8 cellular contexts compared by ENCODE assay signal in the genomic region with DNA sequence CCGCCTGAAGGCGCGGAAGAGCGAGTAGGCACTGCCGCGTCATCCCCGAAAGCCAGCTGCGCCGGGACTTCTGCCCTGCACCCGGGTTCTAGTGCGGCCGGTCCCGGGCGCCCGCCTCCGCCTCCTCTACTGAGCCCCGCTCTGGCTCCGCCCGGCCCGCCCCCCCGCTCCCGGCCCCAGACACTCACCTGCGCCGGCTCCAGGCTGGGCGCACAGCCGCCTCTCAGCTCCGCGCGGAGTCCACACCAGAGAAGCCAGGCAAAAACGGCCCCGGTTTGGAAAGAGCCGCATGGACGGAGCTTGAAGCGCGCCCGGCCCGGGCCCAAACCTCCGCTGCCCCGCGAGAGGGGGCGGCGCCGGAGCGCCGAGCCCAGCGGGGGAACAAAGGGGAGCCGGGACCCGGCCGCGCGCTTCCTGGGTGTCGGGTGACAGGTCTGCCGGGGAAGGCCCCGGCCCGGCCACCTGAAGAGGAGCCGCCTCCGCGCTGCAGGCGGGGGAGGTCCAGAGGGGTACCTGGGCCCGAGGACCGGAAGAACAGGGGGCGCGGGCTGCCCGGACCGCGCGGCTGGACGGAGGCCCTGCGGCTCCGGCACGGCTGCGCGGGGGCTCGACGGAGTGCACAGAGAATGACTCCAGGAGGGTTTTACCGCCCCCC.
DNase-seq lines count a peak whose midpoint lies in the region; ATAC-seq, FAIRE-seq and TF ChIP-seq lines count a peak whose summit lies in the region.

No MANE protein-coding gene starts in this region.

- 3 to 4% methylated on average over 23 to 59 of the region's 76 CpGs for WGBS in GM23248 (ENCODE audit: low coverage in 1 of 2, low lambda C conversion rate in 2 of 2, missing lambda C conversion rate in 2 of 2), 2 experiments
- WGBS in GM12878 (ENCODE audit: insufficient coverage, insufficient replicate concordance, low lambda C conversion rate, missing lambda C conversion rate) = under 1% methylated on average over 41 of the region's 76 CpGs
- WGBS in urinary bladder = under 1% methylated on average over 76 of the region's 76 CpGs

- H3K9me2 ChIP-seq in GM23248 (ENCODE audit: insufficient read depth) = no peaks in the 10 kb centered on the region

- H3F3A ChIP-seq in GM23248 (ENCODE audit: insufficient read depth) = no peaks in the 10 kb centered on the region

- H2AFZ ChIP-seq in GM23248 (no peak overlapping the region), GM12878 (ENCODE audit: control insufficient read depth, low read depth, low read length) (peak overlapping the region; percentile 18; the same call in 1 of the 2 replicates)

- H3K4me1 Mint-ChIP-seq in memory B cell = peaks cover 24% of the 10 kb centered on the region

- RAD21 ChIA-PET in GM12878 (lab: Charles Lee; ENCODE audit: unreplicated experiment) = no interaction called here

- no peaks in the 10 kb centered on the region for H3K4me1 ChIP-seq in GM23248 (ENCODE audit: insufficient read depth)
- H3K4me1 ChIP-seq in GM12878 (ENCODE audit: control insufficient read depth, insufficient read depth, low read length) = peaks cover 10% of the 10 kb centered on the region
- H3K4me1 ChIP-seq in urinary bladder (ENCODE audit: insufficient read depth) = peaks cover 1% of the 10 kb centered on the region

- peak; percentile 53; the same call in 1 of the 2 replicates for TF ChIP-seq POLR2A in GM12878 (IDR thresholded peaks at IDR 0.05; ENCODE audit: low read depth, low read length)

- POLR2A ChIA-PET in GM12878 (lab: Charles Lee) = no interaction called here

- H3K27ac ChIP-seq in GM23248 (no peak overlapping the region), GM12878 (ENCODE audit: control insufficient read depth, insufficient read depth) (no peak overlapping the region), urinary bladder (ENCODE audit: low read depth) (peak overlapping the region; percentile 46)

- no peaks in the 10 kb centered on the region for H3K36me3 Mint-ChIP-seq in memory B cell

- H3K4me2 ChIP-seq in GM23248 (ENCODE audit: unreplicated experiment) = peak overlapping the region; percentile 2
- H3K4me2 ChIP-seq in GM12878 (ENCODE audit: control insufficient read depth, insufficient read depth) = peak overlapping the region; percentile 90

- TF ChIP-seq RAD21 in GM12878 (IDR thresholded peaks at IDR 0.05; ENCODE audit: insufficient read depth, low read depth, low read length) = no peak

- in situ Hi-C loops in GM23248 (cut with MboI) = no loop called here
- in situ Hi-C loops in GM12878 (cut with MboI) = no loop called here

- no peak for TF ChIP-seq CTCF in GM12878 (IDR thresholded peaks at IDR 0.05 in 2 of 3, conservative IDR thresholded peaks at IDR 0.05 in 1 of 3; ENCODE audit: control insufficient read depth in 2 of 3, extremely low read depth in 1 of 3, insufficient read depth in 1 of 3, low read depth in 3 of 3, low read length in 3 of 3)

- SMC1A ChIA-PET in GM12878 (lab: Charles Lee; ENCODE audit: uncharacterized antibody, unreplicated experiment) = no interaction called here

- H3K9me3 ChIP-seq in GM23248 (ENCODE audit: low read depth) (no peaks in the 10 kb centered on the region), GM12878 (replicated peaks; ENCODE audit: control insufficient read depth, insufficient read depth, low read length) (no peaks in the 10 kb centered on the region; the same call in 2 of the 3 replicates)

- H3K4me3 ChIP-seq in GM23248 (peak overlapping the region; percentile 25; the same call in 1 of the 2 replicates), GM12878 (peak overlapping the region; percentile 74), urinary bladder (ENCODE audit: low read depth, low read length) (peak overlapping the region; percentile 48)

- H3K79me2 ChIP-seq in GM23248 (ENCODE audit: insufficient read depth) = no peaks in the 10 kb centered on the region
- no peaks in the 10 kb centered on the region for H3K79me2 ChIP-seq in GM12878 (ENCODE audit: control insufficient read depth, insufficient read depth, low read length)

- H3K27me3 ChIP-seq in GM23248 (replicated peaks; ENCODE audit: insufficient read depth) (peaks cover 83% of the 10 kb centered on the region), GM12878 (replicated peaks in 1 of 2; ENCODE audit: control insufficient read depth in 2 of 2, insufficient read depth in 2 of 2, low read length in 1 of 2) (peaks cover 21 to 30% of the 10 kb centered on the region in 2 experiments)

- no peaks in the 10 kb centered on the region for H3K9me3 Mint-ChIP-seq in memory B cell

- FAIRE-seq in GM12878 (lab: Jason Lieb, UNC) = no peak

- peaks cover 20% of the 10 kb centered on the region for H3K27me3 Mint-ChIP-seq in memory B cell

- TF ChIP-seq EP300 in GM12878 (IDR thresholded peaks at IDR 0.05; ENCODE audit: borderline replicate concordance in 1 of 2, control insufficient read depth in 1 of 2, low read depth in 2 of 2, low read length in 2 of 2) = no peak

- H4K20me1 ChIP-seq in GM23248 (ENCODE audit: insufficient read depth) = no peaks in the 10 kb centered on the region
- no peaks in the 10 kb centered on the region for H4K20me1 ChIP-seq in GM12878 (ENCODE audit: control insufficient read depth, insufficient read depth)

- CTCF ChIA-PET in GM12878 (lab: Yijun Ruan, JAX) = no interaction called here

- no peak overlapping the region for H3K27ac Mint-ChIP-seq in memory B cell

- H3K4me3 Mint-ChIP-seq in memory B cell = peak overlapping the region; percentile 49

- no peak overlapping the region for H3K9ac ChIP-seq in GM23248
- no peak overlapping the region for H3K9ac ChIP-seq in GM12878 (ENCODE audit: control insufficient read depth, insufficient read depth, low read length)

- DNase-seq in ELR (ENCODE audit: low read depth) (peak; percentile 36), GM23248 (peak; percentile 52), NCI-H226 (peak; percentile 56), GM12878 (ENCODE audit: low read depth, low spot score) (no peak), memory B cell (ENCODE audit: low spot score in 2 of 2) (peak; percentile 18 to 54), AG08396 (ENCODE audit: low spot score) (no peak), NOMO-1 treated with dmso at 0.1 percent for 144 hours (lab: John Stamatoyannopoulos, UW; ENCODE audit: unreplicated experiment) (no peak)

- no peaks in the 10 kb centered on the region for H3K36me3 ChIP-seq in GM23248 (ENCODE audit: low read depth)
- no peaks in the 10 kb centered on the region for H3K36me3 ChIP-seq in GM12878 (ENCODE audit: control insufficient read depth in 2 of 2, insufficient read depth in 2 of 2, low read length in 1 of 2)
- H3K36me3 ChIP-seq in urinary bladder (ENCODE audit: insufficient read depth) = no peaks in the 10 kb centered on the region

- intact Hi-C loops in GM12878 (cut with micrococcal nuclease; ENCODE audit: unreplicated experiment) = no loop called here

- ATAC-seq in GM12878 = peak; percentile 47
- ATAC-seq in memory B cell (ENCODE audit: low read depth) = peak; percentile 46

- no TSS peak for BruUV-seq in GM12878 (replicated peaks; lab: Mats Ljungman, UMichigan)

TF ChIP-seq in GM12878, 131 proteins besides CTCF, POLR2A, EP300 and RAD21:
- TF ChIP-seq, protein P1, sequence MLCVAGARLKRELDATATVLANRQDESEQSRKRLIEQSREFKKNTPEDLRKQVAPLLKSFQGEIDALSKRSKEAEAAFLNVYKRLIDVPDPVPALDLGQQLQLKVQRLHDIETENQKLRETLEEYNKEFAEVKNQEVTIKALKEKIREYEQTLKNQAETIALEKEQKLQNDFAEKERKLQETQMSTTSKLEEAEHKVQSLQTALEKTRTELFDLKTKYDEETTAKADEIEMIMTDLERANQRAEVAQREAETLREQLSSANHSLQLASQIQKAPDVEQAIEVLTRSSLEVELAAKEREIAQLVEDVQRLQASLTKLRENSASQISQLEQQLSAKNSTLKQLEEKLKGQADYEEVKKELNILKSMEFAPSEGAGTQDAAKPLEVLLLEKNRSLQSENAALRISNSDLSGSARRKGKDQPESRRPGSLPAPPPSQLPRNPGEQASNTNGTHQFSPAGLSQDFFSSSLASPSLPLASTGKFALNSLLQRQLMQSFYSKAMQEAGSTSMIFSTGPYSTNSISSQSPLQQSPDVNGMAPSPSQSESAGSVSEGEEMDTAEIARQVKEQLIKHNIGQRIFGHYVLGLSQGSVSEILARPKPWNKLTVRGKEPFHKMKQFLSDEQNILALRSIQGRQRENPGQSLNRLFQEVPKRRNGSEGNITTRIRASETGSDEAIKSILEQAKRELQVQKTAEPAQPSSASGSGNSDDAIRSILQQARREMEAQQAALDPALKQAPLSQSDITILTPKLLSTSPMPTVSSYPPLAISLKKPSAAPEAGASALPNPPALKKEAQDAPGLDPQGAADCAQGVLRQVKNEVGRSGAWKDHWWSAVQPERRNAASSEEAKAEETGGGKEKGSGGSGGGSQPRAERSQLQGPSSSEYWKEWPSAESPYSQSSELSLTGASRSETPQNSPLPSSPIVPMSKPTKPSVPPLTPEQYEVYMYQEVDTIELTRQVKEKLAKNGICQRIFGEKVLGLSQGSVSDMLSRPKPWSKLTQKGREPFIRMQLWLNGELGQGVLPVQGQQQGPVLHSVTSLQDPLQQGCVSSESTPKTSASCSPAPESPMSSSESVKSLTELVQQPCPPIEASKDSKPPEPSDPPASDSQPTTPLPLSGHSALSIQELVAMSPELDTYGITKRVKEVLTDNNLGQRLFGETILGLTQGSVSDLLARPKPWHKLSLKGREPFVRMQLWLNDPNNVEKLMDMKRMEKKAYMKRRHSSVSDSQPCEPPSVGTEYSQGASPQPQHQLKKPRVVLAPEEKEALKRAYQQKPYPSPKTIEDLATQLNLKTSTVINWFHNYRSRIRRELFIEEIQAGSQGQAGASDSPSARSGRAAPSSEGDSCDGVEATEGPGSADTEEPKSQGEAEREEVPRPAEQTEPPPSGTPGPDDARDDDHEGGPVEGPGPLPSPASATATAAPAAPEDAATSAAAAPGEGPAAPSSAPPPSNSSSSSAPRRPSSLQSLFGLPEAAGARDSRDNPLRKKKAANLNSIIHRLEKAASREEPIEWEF (IDR thresholded peaks at IDR 0.05; ENCODE audit: insufficient replicate concordance, low read depth, low read length) = no peak
- no peak for TF ChIP-seq IKZF2 (IDR thresholded peaks at IDR 0.05)
- TF ChIP-seq, protein P2, sequence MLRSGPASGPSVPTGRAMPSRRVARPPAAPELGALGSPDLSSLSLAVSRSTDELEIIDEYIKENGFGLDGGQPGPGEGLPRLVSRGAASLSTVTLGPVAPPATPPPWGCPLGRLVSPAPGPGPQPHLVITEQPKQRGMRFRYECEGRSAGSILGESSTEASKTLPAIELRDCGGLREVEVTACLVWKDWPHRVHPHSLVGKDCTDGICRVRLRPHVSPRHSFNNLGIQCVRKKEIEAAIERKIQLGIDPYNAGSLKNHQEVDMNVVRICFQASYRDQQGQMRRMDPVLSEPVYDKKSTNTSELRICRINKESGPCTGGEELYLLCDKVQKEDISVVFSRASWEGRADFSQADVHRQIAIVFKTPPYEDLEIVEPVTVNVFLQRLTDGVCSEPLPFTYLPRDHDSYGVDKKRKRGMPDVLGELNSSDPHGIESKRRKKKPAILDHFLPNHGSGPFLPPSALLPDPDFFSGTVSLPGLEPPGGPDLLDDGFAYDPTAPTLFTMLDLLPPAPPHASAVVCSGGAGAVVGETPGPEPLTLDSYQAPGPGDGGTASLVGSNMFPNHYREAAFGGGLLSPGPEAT (IDR thresholded peaks at IDR 0.05; ENCODE audit: low read depth) = no peak
- 0 out of 4 replicates have a peak, but pooled peaks of 1 of the 2 experiments have one; percentile 11 for TF ChIP-seq BHLHE40 (IDR thresholded peaks at IDR 0.05; ENCODE audit: borderline replicate concordance in 1 of 2, low read depth in 2 of 2, low read length in 1 of 2)

Comparison
In these comparisons a context has a peak if more than half of its experiments do, and no peak if none do; other contexts are left out.
1. DNase-seq: peak in ELR (single experiment), GM23248 (single experiment), NCI-H226 (single experiment) and memory B cell (2 of 2); none in GM12878 (single experiment), AG08396 (single experiment) and NOMO-1 treated with dmso at 0.1 percent for 144 hours (single experiment).
2. Peak in every context shown above with its lines, with median percentiles within 50 percentile points of each other: H3K4me3 ChIP-seq.